ENCODE assay signal across 8 cellular contexts in genomic region chr14:101876539-101876938, GRCh38.
A peak's percentile ranks its signal among the peaks of the same experiment; 100 is the strongest.
DNase-seq lines count a peak whose midpoint lies in the region; ATAC-seq and TF ChIP-seq lines count a peak whose summit lies in the region.

No MANE protein-coding gene starts in this region.

- peaks cover 22% of the 10 kb centered on the region for H3K79me1 ChIP-seq in mesenchymal stem cell (replicated peaks; ENCODE audit: low read length, poor library complexity, severe bottlenecking)

- peaks cover 11% of the 10 kb centered on the region for H3F3A ChIP-seq in SK-N-SH (replicated peaks; ENCODE audit: insufficient read depth)

- no peak overlapping the region for H2BK12ac ChIP-seq in mesenchymal stem cell (ENCODE audit: low read length in 2 of 2)

- H4K20me1 ChIP-seq in SK-N-SH (ENCODE audit: insufficient read depth), result peaks cover 57% of the 10 kb centered on the region

- H3K27ac ChIP-seq in SK-N-SH (ENCODE audit: low read depth in 2 of 2, low read length in 1 of 2) (peak overlapping the region; percentile 37 to 93; a peak in 3 of 4 replicates), mesenchymal stem cell (ENCODE audit: low read length, poor library complexity, severe bottlenecking) (no peak overlapping the region)

- peaks cover 96% of the 10 kb centered on the region for H3K79me2 ChIP-seq in SK-N-SH (ENCODE audit: insufficient read depth)

- H4K91ac ChIP-seq in mesenchymal stem cell (ENCODE audit: low read length), result no peak overlapping the region

- H3K4me3 Mint-ChIP-seq in activated naive CD4-positive, alpha-beta T cell treated with anti-CD3 and anti-CD28 coated beads, Interleukin-2, amount 50 U/mL, for 24 hours, result peak overlapping the region; percentile 75
- H3K4me3 Mint-ChIP-seq in stimulated activated naive CD8-positive, alpha-beta T cell treated with anti-CD3 and anti-CD28 coated beads, Interleukin-15, Interleukin-2, amounts not matched to agents 100 ng/mL and 50 ng/mL, for 24 hours, result peak overlapping the region; percentile 63

- H3K4me1 ChIP-seq in SK-N-SH (ENCODE audit: control insufficient read depth in 1 of 2, insufficient read depth in 2 of 2, low read depth in 1 of 2, low read length in 1 of 2), result peaks cover 11 to 53% of the 10 kb centered on the region in 2 experiments; a peak in 3 of 4 replicates
- peaks cover 30% of the 10 kb centered on the region for H3K4me1 ChIP-seq in mesenchymal stem cell (ENCODE audit: control insufficient read depth, insufficient read depth, low read depth, low read length)

- CTCF ChIA-PET in SK-N-SH (lab: Yijun Ruan, JAX), result no interaction called here

- peak; percentile 86 for ATAC-seq in GM18909 (IDR thresholded peaks at IDR 0.05; ENCODE audit: poor library complexity, unreplicated experiment)
- peak; percentile 93 for ATAC-seq in HG03066 (IDR thresholded peaks at IDR 0.05; ENCODE audit: low read depth, unreplicated experiment)

- POLR2A ChIA-PET in SK-N-SH (lab: Yijun Ruan, JAX), result no interaction called here

- peak; percentile 87 for DNase-seq in SK-N-SH
- peak; percentile 80 for DNase-seq in mesenchymal stem cell
- DNase-seq in kidney glomerular epithelial cell (lab: John Stamatoyannopoulos, UW), result no peak
- DNase-seq in NCI-H187 (lab: John Stamatoyannopoulos, UW), result no peak

- no peak overlapping the region for H2BK5ac ChIP-seq in mesenchymal stem cell (ENCODE audit: low read depth, low read length, poor library complexity, severe bottlenecking)

- no peaks in the 10 kb centered on the region for H3K27me3 ChIP-seq in SK-N-SH (ENCODE audit: insufficient read depth)
- no peaks in the 10 kb centered on the region for H3K27me3 ChIP-seq in mesenchymal stem cell (ENCODE audit: control insufficient read depth in 1 of 2, insufficient read depth in 1 of 2, low read length in 2 of 2)

- H4K8ac ChIP-seq in mesenchymal stem cell (ENCODE audit: low read length), result no peak overlapping the region

- no peak overlapping the region for H3K4ac ChIP-seq in mesenchymal stem cell (ENCODE audit: low read depth in 1 of 2, low read length in 2 of 2)

- no peak; the same call in 1 of the 2 replicates for TF ChIP-seq RAD21 in SK-N-SH (IDR thresholded peaks at IDR 0.05; ENCODE audit: low read length)

- peaks cover 13% of the 10 kb centered on the region for H3K36me3 Mint-ChIP-seq in activated naive CD4-positive, alpha-beta T cell treated with anti-CD3 and anti-CD28 coated beads, Interleukin-2, amount 50 U/mL, for 24 hours
- peaks cover 12% of the 10 kb centered on the region for H3K36me3 Mint-ChIP-seq in stimulated activated naive CD8-positive, alpha-beta T cell treated with anti-CD3 and anti-CD28 coated beads, Interleukin-15, Interleukin-2, amounts not matched to agents 100 ng/mL and 50 ng/mL, for 24 hours (ENCODE audit: low read depth)

- peak in 1 of 2 experiments; percentile 99; a peak in 2 of 4 replicates for TF ChIP-seq EP300 in SK-N-SH (IDR thresholded peaks at IDR 0.05; ENCODE audit: borderline replicate concordance in 1 of 2, low read depth in 1 of 2, low read length in 1 of 2)

- H3K9me3 Mint-ChIP-seq in activated naive CD4-positive, alpha-beta T cell treated with anti-CD3 and anti-CD28 coated beads, Interleukin-2, amount 50 U/mL, for 24 hours, result no peaks in the 10 kb centered on the region
- H3K9me3 Mint-ChIP-seq in stimulated activated naive CD8-positive, alpha-beta T cell treated with anti-CD3 and anti-CD28 coated beads, Interleukin-15, Interleukin-2, amounts not matched to agents 100 ng/mL and 50 ng/mL, for 24 hours, result no peaks in the 10 kb centered on the region

- peak overlapping the region; percentile 94 for H3K27ac Mint-ChIP-seq in activated naive CD4-positive, alpha-beta T cell treated with anti-CD3 and anti-CD28 coated beads, Interleukin-2, amount 50 U/mL, for 24 hours
- H3K27ac Mint-ChIP-seq in stimulated activated naive CD8-positive, alpha-beta T cell treated with anti-CD3 and anti-CD28 coated beads, Interleukin-15, Interleukin-2, amounts not matched to agents 100 ng/mL and 50 ng/mL, for 24 hours, result peak overlapping the region; percentile 87

- H3K27me3 Mint-ChIP-seq in activated naive CD4-positive, alpha-beta T cell treated with anti-CD3 and anti-CD28 coated beads, Interleukin-2, amount 50 U/mL, for 24 hours, result no peaks in the 10 kb centered on the region
- H3K27me3 Mint-ChIP-seq in stimulated activated naive CD8-positive, alpha-beta T cell treated with anti-CD3 and anti-CD28 coated beads, Interleukin-15, Interleukin-2, amounts not matched to agents 100 ng/mL and 50 ng/mL, for 24 hours, result no peaks in the 10 kb centered on the region

- TF ChIP-seq CTCF in SK-N-SH (IDR thresholded peaks at IDR 0.05), result no peak

- no peak overlapping the region for H2AK5ac ChIP-seq in mesenchymal stem cell (ENCODE audit: low read length, severe bottlenecking)

- H3K23ac ChIP-seq in mesenchymal stem cell (ENCODE audit: low read length in 2 of 2), result no peak overlapping the region

- H3K36me3 ChIP-seq in SK-N-SH (replicated peaks in 1 of 2; ENCODE audit: control insufficient read depth in 1 of 2, insufficient read depth in 2 of 2, low read length in 1 of 2), result peaks cover 0 to 12% of the 10 kb centered on the region in 2 experiments
- H3K36me3 ChIP-seq in mesenchymal stem cell (ENCODE audit: control insufficient read depth in 1 of 2, insufficient read depth in 2 of 2, low read depth in 1 of 2, low read length in 2 of 2), result peaks cover 11 to 14% of the 10 kb centered on the region in 2 experiments

- H2AFZ ChIP-seq in SK-N-SH (ENCODE audit: low read depth) (no peak overlapping the region), mesenchymal stem cell (ENCODE audit: low read depth, low read length) (no peak overlapping the region)

- no peaks in the 10 kb centered on the region for H3K9me3 ChIP-seq in SK-N-SH
- H3K9me3 ChIP-seq in mesenchymal stem cell (ENCODE audit: control insufficient read depth, low read length), result no peaks in the 10 kb centered on the region

- no peak overlapping the region for H3K14ac ChIP-seq in mesenchymal stem cell (ENCODE audit: low read length in 2 of 2)

- H3K9ac ChIP-seq in SK-N-SH (no peak overlapping the region), mesenchymal stem cell (ENCODE audit: low read length) (no peak overlapping the region)

- H2BK120ac ChIP-seq in mesenchymal stem cell (ENCODE audit: low read depth, low read length), result no peak overlapping the region

- H3K4me3 ChIP-seq in SK-N-SH (ENCODE audit: low read depth in 2 of 2, low read length in 1 of 2) (no peak overlapping the region), mesenchymal stem cell (ENCODE audit: insufficient read depth in 1 of 2, low read depth in 1 of 2, low read length in 2 of 2) (no peak overlapping the region)

- no peaks in the 10 kb centered on the region for H3K9me2 ChIP-seq in SK-N-SH

- peak overlapping the region; percentile 12; the same call in 1 of the 2 replicates for H3K4me2 ChIP-seq in SK-N-SH
- no peak overlapping the region for H3K4me2 ChIP-seq in mesenchymal stem cell (ENCODE audit: low read length, poor library complexity, severe bottlenecking)

- H3K4me1 Mint-ChIP-seq in activated naive CD4-positive, alpha-beta T cell treated with anti-CD3 and anti-CD28 coated beads, Interleukin-2, amount 50 U/mL, for 24 hours, result peaks cover 85% of the 10 kb centered on the region
- H3K4me1 Mint-ChIP-seq in stimulated activated naive CD8-positive, alpha-beta T cell treated with anti-CD3 and anti-CD28 coated beads, Interleukin-15, Interleukin-2, amounts not matched to agents 100 ng/mL and 50 ng/mL, for 24 hours (ENCODE audit: low read depth), result peaks cover 94% of the 10 kb centered on the region

- 30% methylated on average over 8 of the region's 8 CpGs for WGBS in SK-N-SH (ENCODE audit: low lambda C conversion rate)
- 60% methylated on average over 7 of the region's 8 CpGs for WGBS in mesenchymal stem cell

- H3K18ac ChIP-seq in mesenchymal stem cell (ENCODE audit: low read depth in 1 of 2, low read length in 2 of 2), result no peak overlapping the region

- no peak overlapping the region for H2BK15ac ChIP-seq in mesenchymal stem cell (ENCODE audit: low read depth, poor library complexity, severe bottlenecking)

TF ChIP-seq in SK-N-SH, 30 proteins besides CTCF, POLR2A, EP300 and RAD21 (continues in another document):
- TF ChIP-seq GATA2 (CRISPR knock-in tag; IDR thresholded peaks at IDR 0.05) (no peak; the same call in 1 of the 2 replicates), REST (IDR thresholded peaks at IDR 0.05; ENCODE audit: low read depth, low read length) (no peak), NFIC (IDR thresholded peaks at IDR 0.05; ENCODE audit: borderline replicate concordance) (no peak), TEAD4 (IDR thresholded peaks at IDR 0.05; ENCODE audit: borderline replicate concordance, insufficient read depth) (no peak), POLR2AphosphoS5 (IDR thresholded peaks at IDR 0.05; ENCODE audit: low read depth, low read length) (peak; percentile 59), YY1 (IDR thresholded peaks at IDR 0.05; ENCODE audit: low read depth) (no peak)

Comparison
In these comparisons a context has a peak if more than half of its experiments do, and no peak if none do; other contexts are left out.
1. DNase-seq: peak in SK-N-SH (single experiment) and mesenchymal stem cell (single experiment); none in kidney glomerular epithelial cell (single experiment) and NCI-H187 (0 of 2).